14 cellular contexts compared by ENCODE assay signal in genomic region chr7:152588350-152588749, GRCh38.
A peak's percentile ranks its signal among the peaks of the same experiment; 100 is the strongest.
DNase-seq lines count a peak whose midpoint lies in the region; ATAC-seq and TF ChIP-seq lines count a peak whose summit lies in the region.
"Had no signal": no experiment of that assay in that cellular context is flagged by ENCODE, and none has a peak within 500 bp of the region (broad histone marks: within the 10 kb centered on the region; RNA-seq: fewer than 3 reads in every experiment).

No MANE protein-coding gene starts in this region.

- DNase-seq in ACHN (peak; percentile 32), HS-27A (ENCODE audit: low read depth) (peak; percentile 2), brain microvascular endothelial cell (peak; percentile 85), left kidney (ENCODE audit: low read depth, low spot score) (peak; percentile 10), superior temporal gyrus (ENCODE audit: extremely low spot score) (no peak), GM10248 (ENCODE audit: extremely low spot score) (no peak), NCI-H774 (lab: John Stamatoyannopoulos, UW) (no peak)
- DNase-seq: activated CD8-positive, alpha-beta memory T cell treated with anti-CD3 and anti-CD28 coated beads for 24 hours; hypothalamus; NCI-H1694; tibial artery had no signal

- H3K4me3 ChIP-seq in brain microvascular endothelial cell (ENCODE audit: low read depth, low read length): no peak overlapping the region
- H3K4me3 ChIP-seq: BLaER1, prostate gland, tibial artery had no signal

- H3K27me3 ChIP-seq in brain microvascular endothelial cell (replicated peaks): no peaks in the 10 kb centered on the region
- H3K27me3 ChIP-seq: BLaER1, tibial artery had no signal

- no peaks in the 10 kb centered on the region for H3K36me3 ChIP-seq in brain microvascular endothelial cell (replicated peaks)
- H3K36me3 ChIP-seq: BLaER1, prostate gland, tibial artery had no signal

- in situ Hi-C loops in ACHN (cut with HindIII; ENCODE audit: low pct_ligation_motif_present, low pct_unique_long_range_greater_than_20kb, low sequenced_read_pairs) (no loop called here), brain microvascular endothelial cell (cut with HindIII; ENCODE audit: low pct_ligation_motif_present, low sequenced_read_pairs) (no loop called here)

- POLR2A ChIA-PET in GM10248 (lab: Yijun Ruan, JAX): no interaction called here

- TF ChIP-seq CTCF in brain microvascular endothelial cell (IDR thresholded peaks at IDR 0.05; ENCODE audit: low read depth, low read length, missing control alignments): no peak
- no peak for TF ChIP-seq CTCF in GM10248 (IDR thresholded peaks at IDR 0.05; ENCODE audit: control extremely low read depth, extremely low read depth, low read depth, missing control alignments)

- no peak for ATAC-seq in HG03354 (IDR thresholded peaks at IDR 0.05; ENCODE audit: poor library complexity, severe bottlenecking, unreplicated experiment)

- CTCF ChIA-PET in GM10248 (lab: Yijun Ruan, JAX): interaction anchor here (1.0 to 1.1 kb wide), 2 partner anchors 8 to 14 kb away, joined by 3 read pairs; no protein-coding TSS in a partner anchor

- no peak overlapping the region for H3K27ac ChIP-seq in brain microvascular endothelial cell
- H3K27ac ChIP-seq: BLaER1, prostate gland, tibial artery had no signal

Comparison
In these comparisons a context has a peak if more than half of its experiments do, and no peak if none do; other contexts are left out.
1. DNase-seq: peak in ACHN (single experiment), HS-27A (single experiment), brain microvascular endothelial cell (single experiment) and left kidney (single experiment); none in superior temporal gyrus (single experiment), GM10248 (single experiment) and NCI-H774 (single experiment).